8 cellular contexts compared by ENCODE assay signal in the genomic region with DNA sequence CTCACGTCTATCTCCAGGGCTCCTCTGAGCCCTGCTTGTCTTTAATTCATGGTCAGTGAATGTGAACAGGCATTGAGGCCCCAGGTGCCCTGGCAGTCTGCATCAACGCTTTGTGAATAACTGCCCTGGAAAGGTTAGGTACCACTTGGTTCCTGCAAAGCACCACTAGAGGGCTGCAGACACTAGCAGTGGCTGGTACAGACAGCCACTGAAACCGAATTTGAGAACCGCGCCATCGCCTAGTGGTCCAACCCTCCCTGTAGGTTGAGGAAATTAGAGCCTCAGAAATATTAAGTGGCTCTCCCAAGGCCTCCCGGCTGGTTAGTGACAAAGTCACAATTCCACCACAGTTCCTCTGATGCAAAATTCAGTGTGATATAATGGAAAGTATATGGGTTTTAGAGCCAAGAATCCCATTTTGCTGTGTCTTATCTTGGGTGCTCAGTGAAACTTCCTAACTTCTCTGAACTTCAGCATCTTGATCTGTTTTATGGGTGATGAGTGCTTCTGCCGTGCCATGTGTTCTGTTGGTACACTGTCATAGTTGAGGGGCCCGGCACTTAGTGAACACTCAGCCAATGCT. TPM values are rescaled to one million over a fixed set of nuclear protein-coding genes. Genes with fewer than 3 reads are reported as not detected.
DNase-seq lines count a peak whose midpoint lies in the region; ATAC-seq and TF ChIP-seq lines count a peak whose summit lies in the region.

No MANE protein-coding gene starts in this region.

- H3K4me3 ChIP-seq in AG04450 (ENCODE audit: low read depth, low read length) (no peak overlapping the region), choroid plexus epithelial cell (ENCODE audit: low read depth, low read length) (no peak overlapping the region), lower leg skin (ENCODE audit: low read depth, poor library complexity, severe bottlenecking) (no peak overlapping the region)

- H3K27me3 ChIP-seq in AG04450 (ENCODE audit: control insufficient read depth, insufficient read depth, low read length): peaks cover 7% of the 10 kb centered on the region

- POLR2A ChIA-PET in AG04450 (lab: Yijun Ruan, JAX): no interaction called here

- TF ChIP-seq CTCF in AG04450 (IDR thresholded peaks at IDR 0.05; ENCODE audit: low read depth, low read length): peak; percentile 99
- peak; percentile 100 for TF ChIP-seq CTCF in choroid plexus epithelial cell (conservative IDR thresholded peaks at IDR 0.05; ENCODE audit: low read depth, low read length)
- peak in 1 of 3 donors; percentile 32 for TF ChIP-seq CTCF in lower leg skin (IDR thresholded peaks at IDR 0.05)

- 22 to 23% methylated on average over 9 of the region's 9 CpGs for WGBS in lower leg skin, 2 donors

- CTCF ChIA-PET in AG04450 (lab: Charles Lee): interaction anchor here (1.3 to 4.9 kb wide), 11 partner anchors 8 to 398 kb away, joined by 3 to 47 read pairs (median 9); no protein-coding TSS in a partner anchor

- no peaks in the 10 kb centered on the region for H3K9me3 ChIP-seq in AG04450 (ENCODE audit: control insufficient read depth, insufficient read depth, low read length)

- no peak for TF ChIP-seq POLR2A in lower leg skin (IDR thresholded peaks at IDR 0.05)

- H3K27ac ChIP-seq in AG04450 (ENCODE audit: low read depth, low read length): no peak overlapping the region

- peak; percentile 64 for ATAC-seq in GM18519 (IDR thresholded peaks at IDR 0.05; ENCODE audit: low FRiP score, unreplicated experiment)
- ATAC-seq in HG03139 (IDR thresholded peaks at IDR 0.05; ENCODE audit: unreplicated experiment): peak; percentile 74

- DNase-seq in AG04450 (ENCODE audit: low read depth, low spot score) (peak; percentile 43), NCI-H2227 treated with DMSO at 0.1 percent for 48 hours (lab: John Stamatoyannopoulos, UW) (peak; percentile 77), choroid plexus epithelial cell (ENCODE audit: low read depth) (peak; percentile 90), lower leg skin (ENCODE audit: low spot score in 2 of 2) (peak; percentile 53 to 91)
- peak; percentile 72 to 78 for DNase-seq in activated CD4-positive, alpha-beta T cell treated with anti-CD3 and anti-CD28 coated beads for 4 hours
- DNase-seq in stimulated activated CD8-positive, alpha-beta memory T cell treated with anti-CD3 and anti-CD28 coated beads, Interleukin-12 subunit alpha, Interleukin-12 subunit beta, amount 100 ng/mL, for 4 hours (ENCODE audit: low read depth): peak; percentile 24

- intact Hi-C loops in lower leg skin (cut with DNase I; ENCODE audit: low total_unique reads): loop anchor here (5.0 to 10.0 kb wide), 2 partner anchors 127 to 400 kb away; no protein-coding TSS in a partner anchor

RNA-seq across cellular contexts. Expression of a gene that starts 46.2 kb away (rescaled TPM):
- polyA plus RNA-seq in AG04450 (2011; rRNA removed): 11.0 and 14.7 TPM in 2 replicates
- polyA minus RNA-seq in AG04450 (2011; rRNA and poly(A)+ RNA removed): 15.1 and 17.4 TPM in 2 replicates
- 10 to 100 TPM in 3 of 4 donors, 1 to 10 TPM in 1; 6.9 to 15.3 (median 12.8) TPM for total RNA-seq in lower leg skin

Comparison
In these comparisons a context has a peak if more than half of its experiments do, and no peak if none do; other contexts are left out.
1. DNase-seq: peak in every context shown above with its lines; median percentile 90 in choroid plexus epithelial cell; 77 in NCI-H2227 treated with DMSO at 0.1 percent for 48 hours; 75 in activated CD4-positive, alpha-beta T cell treated with anti-CD3 and anti-CD28 coated beads for 4 hours; 72 in lower leg skin; 43 in AG04450; 24 in stimulated activated CD8-positive, alpha-beta memory T cell treated with anti-CD3 and anti-CD28 coated beads, Interleukin-12 subunit alpha, Interleukin-12 subunit beta, amount 100 ng/mL, for 4 hours.